Comparison of ENCODE assay signal across 8 cellular contexts in genomic region chr15:48810414-48811324, GRCh38. TPM values are rescaled to one million over a fixed set of nuclear protein-coding genes. Genes with fewer than 3 reads are reported as not detected.
A peak's percentile ranks its signal among the peaks of the same experiment; 100 is the strongest.
DNase-seq lines count a peak whose midpoint lies in the region; ATAC-seq and TF ChIP-seq lines count a peak whose summit lies in the region.

Gene CEP152, minus strand, starts transcription at chr15:48811069. Its CDS starts 5,420 bp downstream, at chr15:48805649.

- H3K4me3 ChIP-seq in HAP-1 (peak within 1 kb of the TSS; percentile 87), MG63 (peak within 1 kb of the TSS; percentile 77), fibroblast of the aortic adventitia (ENCODE audit: low read depth, low read length) (peak within 1 kb of the TSS; percentile 84)

- TF ChIP-seq CTCF in fibroblast of the aortic adventitia (IDR thresholded peaks at IDR 0.05; ENCODE audit: insufficient read depth, low read length): no peak
- no peak for TF ChIP-seq CTCF in nephron (IDR thresholded peaks at IDR 0.05; ENCODE audit: unreplicated experiment in 3 of 3)

- H3K4me1 ChIP-seq in HAP-1: peaks cover 21% of the 10 kb centered on the region

- DNase-seq in G401 (ENCODE audit: low spot score) (peak; percentile 100), HAP-1 (ENCODE audit: low spot score in 2 of 2) (peak; percentile 98 to 99), MG63 (peak; percentile 100), SHP77 (lab: John Stamatoyannopoulos, UW) (peak; percentile 99), fibroblast of the aortic adventitia (ENCODE audit: low read depth) (peak; percentile 99)
- peak; percentile 98 for DNase-seq in activated T-helper 9 cell treated with anti-CD3 and anti-CD28 coated beads, Interleukin-2, amount 50 U/mL, for 16 hours (ENCODE audit: low read depth)
- DNase-seq in stimulated activated naive CD8-positive, alpha-beta T cell treated with anti-CD3 and anti-CD28 coated beads, Interleukin-15, Interleukin-2, amounts not matched to agents 100 U/mL and 50 U/mL, for 24 hours: peak; percentile 97

- H3K4me3 Mint-ChIP-seq in nephron: peak within 1 kb of the TSS; percentile 86 to 94 (median 90)

- H3K9me3 Mint-ChIP-seq in nephron: no peaks in the 10 kb centered on the region

- peaks cover 27% of the 10 kb centered on the region for H3K4me1 Mint-ChIP-seq in nephron

- H3K9me3 ChIP-seq in HAP-1 (no peaks in the 10 kb centered on the region), MG63 (no peaks in the 10 kb centered on the region)

- no peaks in the 10 kb centered on the region for H3K27me3 ChIP-seq in HAP-1 (ENCODE audit: low read depth)
- no peaks in the 10 kb centered on the region for H3K27me3 ChIP-seq in MG63

- H3K27me3 Mint-ChIP-seq in nephron (ENCODE audit: low read depth): peaks cover 5% of the 10 kb centered on the region

- in situ Hi-C loops in G401 (cut with HindIII; ENCODE audit: low sequenced_read_pairs): no loop called here
- in situ Hi-C loops in HAP-1 (cut with MboI; ENCODE audit: low sequenced_read_pairs): no loop called here

- H3K36me3 ChIP-seq in HAP-1 (replicated peaks): no peaks in the 10 kb centered on the region
- no peaks in the 10 kb centered on the region for H3K36me3 ChIP-seq in MG63

- H3K36me3 Mint-ChIP-seq in nephron (ENCODE audit: low read depth): no peaks in the 10 kb centered on the region

- peak within 1 kb of the TSS; percentile 55 to 66 (median 63) for H3K27ac Mint-ChIP-seq in nephron

- ATAC-seq in stimulated activated naive CD8-positive, alpha-beta T cell treated with anti-CD3 and anti-CD28 coated beads, Interleukin-15, Interleukin-2, amounts not matched to agents 100 U/mL and 50 U/mL, for 24 hours: peak; percentile 100

RNA-seq across cellular contexts. Expression of gene CEP152, which starts in this region (rescaled TPM):
- 3.1 and 3.6 TPM in 2 replicates for total RNA-seq in G401 (2014; rRNA removed; shearing (Covaris generic))
- 2.3 and 7.4 TPM in 2 replicates for total RNA-seq in MG63 (2014; rRNA removed; shearing (Covaris generic); ENCODE audit: low replicate concordance)
- total RNA-seq in fibroblast of the aortic adventitia (ENCODE audit: low replicate concordance): 11.1 and 14.4 TPM in 2 replicates

Comparison
In these comparisons a context has a peak if more than half of its experiments do, and no peak if none do; other contexts are left out.
1. Peak in every context shown above with its lines: DNase-seq, ATAC-seq and H3K4me3 ChIP-seq.